20 cellular contexts compared by ENCODE assay signal in genomic region chr19:8461891-8462290, GRCh38. TPM values are rescaled to one million over a fixed set of nuclear protein-coding genes. Genes with fewer than 3 reads are reported as not detected.
DNase-seq lines count a peak whose midpoint lies in the region; ATAC-seq and TF ChIP-seq lines count a peak whose summit lies in the region.
"Had no signal": no experiment of that assay in that cellular context is flagged by ENCODE, and none has a peak within 500 bp of the region (broad histone marks: within the 10 kb centered on the region; RNA-seq: fewer than 3 reads in every experiment).

No MANE protein-coding gene starts in this region.

- intact Hi-C loops in gastrocnemius medialis (cut with DNase I; ENCODE audit: low total_unique reads) = no loop called here

- H3K9me3 Mint-ChIP-seq in activated T-cell treated with anti-CD3 and anti-CD28 coated beads, Interleukin-2, amount 50 U/mL, for 24 hours = no peaks in the 10 kb centered on the region
- H3K9me3 Mint-ChIP-seq in activated naive CD8-positive, alpha-beta T cell treated with anti-CD3 and anti-CD28 coated beads for 36 hours = no peaks in the 10 kb centered on the region
- H3K9me3 Mint-ChIP-seq: CD8-positive, alpha-beta memory T cell had no signal

- H3K4me1 Mint-ChIP-seq in activated T-cell treated with anti-CD3 and anti-CD28 coated beads, Interleukin-2, amount 50 U/mL, for 24 hours (ENCODE audit: low read depth) = peaks cover 56% of the 10 kb centered on the region
- peaks cover 39% of the 10 kb centered on the region for H3K4me1 Mint-ChIP-seq in activated naive CD8-positive, alpha-beta T cell treated with anti-CD3 and anti-CD28 coated beads for 36 hours

- H3K27me3 Mint-ChIP-seq in activated T-cell treated with anti-CD3 and anti-CD28 coated beads, Interleukin-2, amount 50 U/mL, for 24 hours = no peaks in the 10 kb centered on the region
- no peaks in the 10 kb centered on the region for H3K27me3 Mint-ChIP-seq in activated naive CD8-positive, alpha-beta T cell treated with anti-CD3 and anti-CD28 coated beads for 36 hours
- H3K27me3 Mint-ChIP-seq: CD8-positive, alpha-beta memory T cell had no signal

- peak overlapping the region; percentile 10 for H3K27ac ChIP-seq in mesodermal cell (ENCODE audit: low read depth, low read length, severe bottlenecking)
- H3K27ac ChIP-seq in gastrocnemius medialis = peak overlapping the region in 3 of 4 donors; percentile 12 to 74 (median 66)
- H3K27ac ChIP-seq: RWPE1 had no signal

- no peak for DNase-seq in activated T-cell treated with anti-CD3 and anti-CD28 coated beads, Interleukin-2, amount 50 U/mL, for 24 hours
- DNase-seq in activated T-cell treated with anti-CD3 and anti-CD28 coated beads for 4 hours (no peak), gastrocnemius medialis (no peak)
- DNase-seq in activated naive CD8-positive, alpha-beta T cell treated with anti-CD3 and anti-CD28 coated beads for 36 hours = no peak
- no peak for DNase-seq in stimulated activated CD4-positive, alpha-beta T cell treated with anti-CD3 and anti-CD28 coated beads, Interleukin-2, amount 100 ng/mL, for 48 hours
- DNase-seq: 8988T; CD8-positive, alpha-beta memory T cell; DMS79 treated with DMSO at 0.1 percent for 48 hours; GOT3; KBM-7; MV-4-11; NCI-H1417; NCI-H187 treated with DMSO at 0.1 percent for 48 hours; NCI-H446 treated with DMSO at 0.1 percent for 48 hours; NCI-H748 treated with DMSO at 0.1 percent for 48 hours had no signal

- H3K27me3 ChIP-seq in gastrocnemius medialis = no peaks in the 10 kb centered on the region

- peaks cover 99% of the 10 kb centered on the region for H3K36me3 Mint-ChIP-seq in activated T-cell treated with anti-CD3 and anti-CD28 coated beads, Interleukin-2, amount 50 U/mL, for 24 hours (ENCODE audit: low read depth)
- H3K36me3 Mint-ChIP-seq in activated naive CD8-positive, alpha-beta T cell treated with anti-CD3 and anti-CD28 coated beads for 36 hours = peaks cover 40% of the 10 kb centered on the region

- H3K27ac Mint-ChIP-seq in activated T-cell treated with anti-CD3 and anti-CD28 coated beads, Interleukin-2, amount 50 U/mL, for 24 hours = peak overlapping the region; percentile 15
- peak overlapping the region; percentile 12 for H3K27ac Mint-ChIP-seq in activated naive CD8-positive, alpha-beta T cell treated with anti-CD3 and anti-CD28 coated beads for 36 hours

- in situ Hi-C loops in gastrocnemius medialis (cut with MboI; ENCODE audit: low sequenced_read_pairs in 4 of 4) = no loop called here

- TF ChIP-seq POLR2A in gastrocnemius medialis (IDR thresholded peaks at IDR 0.05) = no peak

- peaks cover 46% of the 10 kb centered on the region for H3K4me1 ChIP-seq in mesodermal cell (ENCODE audit: control insufficient read depth, insufficient read depth, low read length, poor library complexity, severe bottlenecking)
- H3K4me1 ChIP-seq in gastrocnemius medialis = peaks cover 66 to 73% of the 10 kb centered on the region in 2 donors

- ATAC-seq in gastrocnemius medialis (no peak), HG02870 (IDR thresholded peaks at IDR 0.05; ENCODE audit: unreplicated experiment) (no peak), GM21529 (IDR thresholded peaks at IDR 0.05; ENCODE audit: unreplicated experiment) (no peak)

- no peak overlapping the region for H3K4me3 Mint-ChIP-seq in activated T-cell treated with anti-CD3 and anti-CD28 coated beads, Interleukin-2, amount 50 U/mL, for 24 hours
- no peak overlapping the region for H3K4me3 Mint-ChIP-seq in activated naive CD8-positive, alpha-beta T cell treated with anti-CD3 and anti-CD28 coated beads for 36 hours
- H3K4me3 Mint-ChIP-seq: CD8-positive, alpha-beta memory T cell had no signal

- H3K4me3 ChIP-seq in mesodermal cell (ENCODE audit: extremely low read depth, insufficient read depth, low read length, poor library complexity, severe bottlenecking) (no peak overlapping the region), gastrocnemius medialis (no peak overlapping the region)

- no peak for TF ChIP-seq CTCF in gastrocnemius medialis (IDR thresholded peaks at IDR 0.05 in 4 of 5, conservative IDR thresholded peaks at IDR 0.05 in 1 of 5)

- WGBS in mesodermal cell (ENCODE audit: insufficient coverage in 2 of 2), 2 experiments = 98 to 99% methylated on average over 12 of the region's 14 CpGs

- H3K9me3 ChIP-seq in mesodermal cell (ENCODE audit: control insufficient read depth, low read length) (no peaks in the 10 kb centered on the region), gastrocnemius medialis (no peaks in the 10 kb centered on the region)

- H3K36me3 ChIP-seq in mesodermal cell (ENCODE audit: control insufficient read depth, insufficient read depth, low read length) (peaks cover 85% of the 10 kb centered on the region), gastrocnemius medialis (peaks cover 0 to 35% of the 10 kb centered on the region in 2 donors)

RNA-seq across cellular contexts. Expression of gene HNRNPM, which starts 17.1 kb away (rescaled TPM):
- 100 to 1,000 TPM; 348 to 358 TPM for total RNA-seq in activated naive CD8-positive, alpha-beta T cell treated with anti-CD3 and anti-CD28 coated beads for 36 hours
- polyA plus RNA-seq in mesodermal cell (2013, experiment 1 of 2) = 173 TPM
- 177 TPM for polyA plus RNA-seq in mesodermal cell (2013, experiment 2 of 2)
- total RNA-seq in gastrocnemius medialis = 10 to 100 TPM; 42.5 to 74.6 (median 57.8) TPM

RNA-seq across cellular contexts. Expression of gene PRAM1, which starts 40.5 kb away (rescaled TPM):
- total RNA-seq in activated naive CD8-positive, alpha-beta T cell treated with anti-CD3 and anti-CD28 coated beads for 36 hours = under 1 TPM; 0.33 to 0.68 TPM
- polyA plus RNA-seq in mesodermal cell (2013, experiment 1 of 2) = 0.41 TPM
- 0.46 TPM for polyA plus RNA-seq in mesodermal cell (2013, experiment 2 of 2)
- under 1 TPM in 2 of 4 donors, not detected in 2; 0.16 to 0.27 TPM for total RNA-seq in gastrocnemius medialis
- total RNA-seq: G401 had no signal

RNA-seq across cellular contexts. Expression of gene MARCHF2, which starts 48.8 kb away (rescaled TPM):
- total RNA-seq in activated naive CD8-positive, alpha-beta T cell treated with anti-CD3 and anti-CD28 coated beads for 36 hours = 1 to 10 TPM; 6.1 to 6.6 TPM
- 26.4 TPM for polyA plus RNA-seq in mesodermal cell (2013, experiment 1 of 2)
- 20.7 TPM for polyA plus RNA-seq in mesodermal cell (2013, experiment 2 of 2)
- 100 to 1,000 TPM; 173 to 183 (median 176) TPM for total RNA-seq in gastrocnemius medialis

RNA-seq across cellular contexts. Expression of gene ZNF414, which starts 52.1 kb away (rescaled TPM):
- 10 to 100 TPM; 21.2 to 23.4 TPM for total RNA-seq in activated naive CD8-positive, alpha-beta T cell treated with anti-CD3 and anti-CD28 coated beads for 36 hours
- 18.8 TPM for polyA plus RNA-seq in mesodermal cell (2013, experiment 1 of 2)
- polyA plus RNA-seq in mesodermal cell (2013, experiment 2 of 2) = 16.3 TPM
- total RNA-seq in gastrocnemius medialis = 10 to 100 TPM in 1 of 4 donors, 1 to 10 TPM in 3; 4.7 to 13.3 (median 6.9) TPM
- total RNA-seq: G401 had no signal

Comparison
In these comparisons a context has a peak if more than half of its experiments do, and no peak if none do; other contexts are left out.
1. RNA of gene HNRNPM, which starts 17.1 kb away (total RNA-seq): 348 to 358 TPM in activated naive CD8-positive, alpha-beta T cell treated with anti-CD3 and anti-CD28 coated beads for 36 hours; 42.5 to 74.6 TPM in gastrocnemius medialis; every median in the first group is over 4 times any median in the second.
2. RNA of gene MARCHF2, which starts 48.8 kb away (total RNA-seq): 173 to 183 TPM in gastrocnemius medialis; 6.1 to 6.6 TPM in activated naive CD8-positive, alpha-beta T cell treated with anti-CD3 and anti-CD28 coated beads for 36 hours; every median in the first group is over 10 times any median in the second.